In genomic region chr6:107719160-107719559, GRCh38 we compare ENCODE assay signal across 25 cellular contexts.
DNase-seq lines count a peak whose midpoint lies in the region; ATAC-seq and TF ChIP-seq lines count a peak whose summit lies in the region.
"Had no signal": no experiment of that assay in that cellular context is flagged by ENCODE, and none has a peak within 500 bp of the region (broad histone marks: within the 10 kb centered on the region; RNA-seq: fewer than 3 reads in every experiment).

No MANE protein-coding gene starts in this region.

- H3K27me3 ChIP-seq in CD8-positive, alpha-beta memory T cell (ENCODE audit: insufficient read depth, low read length, poor library complexity, severe bottlenecking): no peaks in the 10 kb centered on the region
- H3K27me3 ChIP-seq in WERI-Rb-1 (ENCODE audit: insufficient read depth, low read depth, severe bottlenecking) (no peaks in the 10 kb centered on the region), upper lobe of right lung (no peaks in the 10 kb centered on the region), gastroesophageal sphincter (peaks cover 33% of the 10 kb centered on the region)
- H3K27me3 ChIP-seq: BLaER1 treated with 17β-estradiol and CSF1 and Interleukin-3, amounts not matched to agents 10 nM and 100 nM had no signal

- TF ChIP-seq CTCF in WERI-Rb-1 (IDR thresholded peaks at IDR 0.05; ENCODE audit: low read depth, low read length): no peak
- no peak for TF ChIP-seq CTCF in upper lobe of right lung (IDR thresholded peaks at IDR 0.05)
- no peak for TF ChIP-seq CTCF in gastroesophageal sphincter (IDR thresholded peaks at IDR 0.05)

- WGBS in gastroesophageal sphincter (ENCODE audit: low coverage in 1 of 2), 2 donors: 90% methylated on average over 2 of the region's 6 CpGs; no CpG with 5 or more reads in 1 of the 2 donors

- H3K36me3 ChIP-seq in CD8-positive, alpha-beta memory T cell (ENCODE audit: insufficient read depth, low read length): peaks cover 31% of the 10 kb centered on the region
- H3K36me3 ChIP-seq in WERI-Rb-1: no peaks in the 10 kb centered on the region
- no peaks in the 10 kb centered on the region for H3K36me3 ChIP-seq in upper lobe of right lung
- no peaks in the 10 kb centered on the region for H3K36me3 ChIP-seq in gastroesophageal sphincter
- H3K36me3 ChIP-seq: BLaER1 treated with 17β-estradiol and CSF1 and Interleukin-3, amounts not matched to agents 10 nM and 100 nM had no signal

- H3K27me3 Mint-ChIP-seq in activated CD8-positive, alpha-beta memory T cell treated with anti-CD3 and anti-CD28 coated beads, Interleukin-2, amount 10 ng/mL, durations not matched to agents 7 days and 5 days: peaks cover 9% of the 10 kb centered on the region
- no peaks in the 10 kb centered on the region for H3K27me3 Mint-ChIP-seq in CD8-positive, alpha-beta memory T cell

- H3K4me3 ChIP-seq in CD8-positive, alpha-beta memory T cell (ENCODE audit: low read length): no peak overlapping the region
- H3K4me3 ChIP-seq in WERI-Rb-1 (ENCODE audit: low read depth, low read length) (no peak overlapping the region), upper lobe of right lung (no peak overlapping the region), gastroesophageal sphincter (no peak overlapping the region)
- H3K4me3 ChIP-seq: A549; BLaER1 treated with 17β-estradiol and CSF1 and Interleukin-3, amounts not matched to agents 10 nM and 100 nM had no signal

- no peak for TF ChIP-seq EP300 in gastroesophageal sphincter (IDR thresholded peaks at IDR 0.05)

- H3K27ac ChIP-seq in CD8-positive, alpha-beta memory T cell (ENCODE audit: low read depth, low read length): no peak overlapping the region
- H3K27ac ChIP-seq in WERI-Rb-1 (no peak overlapping the region), upper lobe of right lung (no peak overlapping the region), gastroesophageal sphincter (no peak overlapping the region)
- H3K27ac ChIP-seq: A549; BLaER1 treated with 17β-estradiol and CSF1 and Interleukin-3, amounts not matched to agents 10 nM and 100 nM; KMS-11 had no signal

- no peak for TF ChIP-seq POLR2A in gastroesophageal sphincter (IDR thresholded peaks at IDR 0.05)

- H3K4me1 ChIP-seq in CD8-positive, alpha-beta memory T cell (ENCODE audit: insufficient read depth, low read length): peaks cover 68% of the 10 kb centered on the region
- no peaks in the 10 kb centered on the region for H3K4me1 ChIP-seq in upper lobe of right lung
- H3K4me1 ChIP-seq in gastroesophageal sphincter: no peaks in the 10 kb centered on the region
- H3K4me1 ChIP-seq: A549 had no signal

- intact Hi-C loops in upper lobe of right lung (cut with DNase I): no loop called here

- no peak for ATAC-seq in activated CD8-positive, alpha-beta memory T cell treated with anti-CD3 and anti-CD28 coated beads, Interleukin-2, amount 10 ng/mL, durations not matched to agents 7 days and 5 days
- ATAC-seq in upper lobe of right lung (no peak), gastroesophageal sphincter (no peak)
- ATAC-seq: A549, HCT116, PC-3 had no signal

- POLR2A ChIA-PET in CD8-positive, alpha-beta memory T cell (lab: Charles Lee): interaction anchor here (0.7 kb wide), 1 partner anchor 17 kb away, joined by 3 read pairs; no protein-coding TSS in a partner anchor

- H3K9me3 ChIP-seq in CD8-positive, alpha-beta memory T cell (ENCODE audit: low read length): no peaks in the 10 kb centered on the region
- H3K9me3 ChIP-seq in WERI-Rb-1 (ENCODE audit: severe bottlenecking): no peaks in the 10 kb centered on the region
- H3K9me3 ChIP-seq in upper lobe of right lung: no peaks in the 10 kb centered on the region
- H3K9me3 ChIP-seq in gastroesophageal sphincter: no peaks in the 10 kb centered on the region
- H3K9me3 ChIP-seq: A549 had no signal

- CTCF ChIA-PET in activated CD8-positive, alpha-beta memory T cell treated with anti-CD3 and anti-CD28 coated beads, Interleukin-2, amount 10 ng/mL, durations not matched to agents 7 days and 5 days (lab: Charles Lee): interaction anchor here (0.9 to 1.2 kb wide), 5 partner anchors 10 to 148 kb away, joined by 3 to 4 read pairs (median 3); no protein-coding TSS in a partner anchor
- CTCF ChIA-PET in CD8-positive, alpha-beta memory T cell (lab: Charles Lee): interaction anchor here (1.0 to 1.5 kb wide), 5 partner anchors 11 to 131 kb away, joined by 3 to 12 read pairs (median 3); no protein-coding TSS in a partner anchor

- peaks cover 46% of the 10 kb centered on the region for H3K36me3 Mint-ChIP-seq in activated CD8-positive, alpha-beta memory T cell treated with anti-CD3 and anti-CD28 coated beads, Interleukin-2, amount 10 ng/mL, durations not matched to agents 7 days and 5 days
- H3K36me3 Mint-ChIP-seq in CD8-positive, alpha-beta memory T cell: peaks cover 14 to 60% (median 21%) of the 10 kb centered on the region in 3 donors

- peaks cover 55% of the 10 kb centered on the region for H3K4me1 Mint-ChIP-seq in activated CD8-positive, alpha-beta memory T cell treated with anti-CD3 and anti-CD28 coated beads, Interleukin-2, amount 10 ng/mL, durations not matched to agents 7 days and 5 days
- peaks cover 70 to 88% (median 86%) of the 10 kb centered on the region in 3 donors for H3K4me1 Mint-ChIP-seq in CD8-positive, alpha-beta memory T cell

- DNase-seq in activated CD8-positive, alpha-beta memory T cell treated with anti-CD3 and anti-CD28 coated beads, Interleukin-2, amount 50 U/mL, for 48 hours: peak; percentile 41
- DNase-seq in activated CD8-positive, alpha-beta memory T cell treated with anti-CD3 and anti-CD28 coated beads, Interleukin-2, amount 10 ng/mL, durations not matched to agents 7 days and 5 days: no peak
- DNase-seq in CD8-positive, alpha-beta memory T cell: no peak
- DNase-seq in ecto neural progenitor cell (ENCODE audit: low spot score) (peak; percentile 27), WERI-Rb-1 (no peak), upper lobe of right lung (no peak)
- DNase-seq: AML-193; Calu3; DMS79 treated with DMSO at 0.1 percent for 48 hours; IMR-90; MM.1S; NCI-H1048; NCI-H1417; NCI-H1694; NCI-H2029 treated with DMSO at 0.1 percent for 48 hours; NCI-H446 treated with DMSO at 0.1 percent for 48 hours; NCI-H526; NCI-H82; NK-92 treated with Interleukin-12 subunit alpha and Interleukin-12 subunit beta, amount 100 ng/mL, for 24 hours; PC-3 had no signal

- no peak overlapping the region for H3K4me3 Mint-ChIP-seq in activated CD8-positive, alpha-beta memory T cell treated with anti-CD3 and anti-CD28 coated beads, Interleukin-2, amount 10 ng/mL, durations not matched to agents 7 days and 5 days
- peak overlapping the region in 1 of 7 donors; percentile 15 for H3K4me3 Mint-ChIP-seq in CD8-positive, alpha-beta memory T cell

- no peak overlapping the region for H3K27ac Mint-ChIP-seq in activated CD8-positive, alpha-beta memory T cell treated with anti-CD3 and anti-CD28 coated beads, Interleukin-2, amount 10 ng/mL, durations not matched to agents 7 days and 5 days
- H3K27ac Mint-ChIP-seq in CD8-positive, alpha-beta memory T cell: peak overlapping the region in 6 of 8 donors; percentile 7 to 65 (median 40)

- no peaks in the 10 kb centered on the region for H3K9me3 Mint-ChIP-seq in activated CD8-positive, alpha-beta memory T cell treated with anti-CD3 and anti-CD28 coated beads, Interleukin-2, amount 10 ng/mL, durations not matched to agents 7 days and 5 days (ENCODE audit: low read depth)
- H3K9me3 Mint-ChIP-seq in CD8-positive, alpha-beta memory T cell: peaks cover 0 to 3% (median 0%) of the 10 kb centered on the region in 5 donors

Comparison
In these comparisons a context has a peak if more than half of its experiments do, and no peak if none do; other contexts are left out.
1. DNase-seq: peak in activated CD8-positive, alpha-beta memory T cell treated with anti-CD3 and anti-CD28 coated beads, Interleukin-2, amount 50 U/mL, for 48 hours (single experiment) and ecto neural progenitor cell (single experiment); none in activated CD8-positive, alpha-beta memory T cell treated with anti-CD3 and anti-CD28 coated beads, Interleukin-2, amount 10 ng/mL, durations not matched to agents 7 days and 5 days (single experiment), CD8-positive, alpha-beta memory T cell (0 of 5), WERI-Rb-1 (single experiment) and upper lobe of right lung (single experiment).